7 cellular contexts compared by ENCODE assay signal in genomic region chr13:43040581-43041367, GRCh38. TPM values are rescaled to one million over a fixed set of nuclear protein-coding genes. Genes with fewer than 3 reads are reported as not detected.
DNase-seq lines count a peak whose midpoint lies in the region; ATAC-seq and TF ChIP-seq lines count a peak whose summit lies in the region.
"Not testable (repeated sequence)": the region's sequence is repeated elsewhere in the genome, so short reads cannot be mapped to it uniquely, and the experiment has no call there.

No MANE protein-coding gene starts in this region.

- not testable (repeated sequence) for H4K20me1 ChIP-seq in GM23338 (replicated peaks; ENCODE audit: insufficient read depth); hepatocyte (ENCODE audit: insufficient read depth, poor library complexity, severe bottlenecking)

- H2AFZ ChIP-seq in GM23338, hepatocyte: not testable (repeated sequence)

- peaks cover 24% of the 10 kb centered on the region for H3K4me1 Mint-ChIP-seq in GM23338
- peaks cover 62% of the 10 kb centered on the region for H3K4me1 Mint-ChIP-seq in nephron

- not testable (repeated sequence) for TF ChIP-seq CTCF in GM23338 (conservative IDR thresholded peaks at IDR 0.05; ENCODE audit: low read depth in 2 of 2); WERI-Rb-1 (IDR thresholded peaks at IDR 0.05; ENCODE audit: low read depth, low read length); hepatocyte (IDR thresholded peaks at IDR 0.05; ENCODE audit: poor library complexity); nephron (IDR thresholded peaks at IDR 0.05; ENCODE audit: unreplicated experiment in 3 of 3)

- not testable (repeated sequence) for H3K27ac ChIP-seq in GM23338 (ENCODE audit: low read depth); WERI-Rb-1
- peak overlapping the region; percentile 71 for H3K27ac ChIP-seq in hepatocyte

- not testable (repeated sequence) for H3K9me3 ChIP-seq in WERI-Rb-1 (ENCODE audit: severe bottlenecking); hepatocyte (ENCODE audit: low read depth)

- ATAC-seq in GM18907 (IDR thresholded peaks at IDR 0.05; ENCODE audit: unreplicated experiment) = peak; percentile 31
- ATAC-seq in GM23338 = peak; percentile 59
- ATAC-seq in HG03025 (IDR thresholded peaks at IDR 0.05; ENCODE audit: low FRiP score, unreplicated experiment) = peak; percentile 10

- H3K36me3 Mint-ChIP-seq in GM23338 (ENCODE audit: low read depth) (peaks cover 14% of the 10 kb centered on the region; the same call in 2 of the 3 replicates), nephron (ENCODE audit: low read depth) (peaks cover 26% of the 10 kb centered on the region)

- H3K27me3 Mint-ChIP-seq in GM23338 (ENCODE audit: insufficient read depth, low read depth, poor library complexity); nephron (ENCODE audit: low read depth): not testable (repeated sequence)

- 0 out of 2 replicates have a peak overlapping the region, but pooled peaks have one; percentile 45 for H3K4me2 ChIP-seq in GM23338
- H3K4me2 ChIP-seq in hepatocyte = not testable (repeated sequence)

- WGBS in hepatocyte (ENCODE audit: low lambda C conversion rate, missing lambda C conversion rate) = 72% methylated on average over 13 of the region's 13 CpGs

- H3K9me3 Mint-ChIP-seq in GM23338, nephron: not testable (repeated sequence)

- not testable (repeated sequence) for H3K36me3 ChIP-seq in GM23338 (ENCODE audit: insufficient read depth); WERI-Rb-1; hepatocyte (replicated peaks; ENCODE audit: insufficient read depth, low read depth)

- peaks cover 12% of the 10 kb centered on the region for H3K4me1 ChIP-seq in GM23338 (ENCODE audit: insufficient read depth)
- not testable (repeated sequence) for H3K4me1 ChIP-seq in hepatocyte (ENCODE audit: insufficient read depth)

- H3K27ac Mint-ChIP-seq in GM23338 = not testable (repeated sequence)
- H3K27ac Mint-ChIP-seq in nephron = peak overlapping the region; percentile 39 to 90 (median 55)

- not testable (repeated sequence) for H3K9me2 ChIP-seq in GM23338 (ENCODE audit: insufficient read depth); hepatocyte (replicated peaks; ENCODE audit: insufficient read depth)

- H3F3A ChIP-seq in GM23338 (replicated peaks; ENCODE audit: low read depth) = not testable (repeated sequence)

- not testable (repeated sequence) for H3K4me3 Mint-ChIP-seq in GM23338, nephron

- DNase-seq in GM23338 (ENCODE audit: low spot score) (peak; percentile 23), LHCN-M2 (ENCODE audit: low read depth) (peak; percentile 50), WERI-Rb-1 (peak; percentile 8)
- not testable (repeated sequence) for DNase-seq in hepatocyte (ENCODE audit: low spot score)

- H3K27me3 ChIP-seq in GM23338 (ENCODE audit: insufficient read depth); WERI-Rb-1 (ENCODE audit: insufficient read depth, low read depth, severe bottlenecking); hepatocyte: not testable (repeated sequence)

- not testable (repeated sequence) for H3K4me3 ChIP-seq in GM23338; WERI-Rb-1 (ENCODE audit: low read depth, low read length); hepatocyte

- not testable (repeated sequence) for H3K79me2 ChIP-seq in GM23338 (replicated peaks; ENCODE audit: insufficient read depth); hepatocyte

RNA-seq across cellular contexts. Expression of gene DNAJC15, which starts 17.4 kb away (rescaled TPM):
- 5.6 and 11.4 TPM in 2 replicates for total RNA-seq in GM23338 (2014; rRNA removed; shearing (Covaris generic))
- polyA plus RNA-seq in GM23338 (2016; fragmentation: Nextera tagmentation; extraction: Ambion mirVana) (80.4 and 82.5 TPM in 2 replicates), hepatocyte (10.6 and 12.4 TPM in 2 replicates)
- total RNA-seq in LHCN-M2 (2014; rRNA removed) (7.2 and 9.8 TPM in 2 replicates), hepatocyte (3.5 and 4.3 TPM in 2 replicates)
- polyA plus RNA-seq in LHCN-M2 (2012) = 25.4 TPM

RNA-seq across cellular contexts. Expression of gene EPSTI1, which starts 48.7 kb away (rescaled TPM):
- total RNA-seq in GM23338 (2014; rRNA removed; shearing (Covaris generic)) = 0.10 and 0.16 TPM in 2 replicates
- polyA plus RNA-seq in GM23338 (2016; fragmentation: Nextera tagmentation; extraction: Ambion mirVana) (0.68 and 0.89 TPM in 2 replicates), hepatocyte (27.7 and 31.0 TPM in 2 replicates)
- total RNA-seq in LHCN-M2 (2014; rRNA removed) (2.3 and 6.3 TPM in 2 replicates), hepatocyte (22.2 and 24.5 TPM in 2 replicates)
- polyA plus RNA-seq in LHCN-M2 (2012) = 2.1 TPM
